Comparison of ENCODE assay signal across 6 cellular contexts in the genomic region with DNA sequence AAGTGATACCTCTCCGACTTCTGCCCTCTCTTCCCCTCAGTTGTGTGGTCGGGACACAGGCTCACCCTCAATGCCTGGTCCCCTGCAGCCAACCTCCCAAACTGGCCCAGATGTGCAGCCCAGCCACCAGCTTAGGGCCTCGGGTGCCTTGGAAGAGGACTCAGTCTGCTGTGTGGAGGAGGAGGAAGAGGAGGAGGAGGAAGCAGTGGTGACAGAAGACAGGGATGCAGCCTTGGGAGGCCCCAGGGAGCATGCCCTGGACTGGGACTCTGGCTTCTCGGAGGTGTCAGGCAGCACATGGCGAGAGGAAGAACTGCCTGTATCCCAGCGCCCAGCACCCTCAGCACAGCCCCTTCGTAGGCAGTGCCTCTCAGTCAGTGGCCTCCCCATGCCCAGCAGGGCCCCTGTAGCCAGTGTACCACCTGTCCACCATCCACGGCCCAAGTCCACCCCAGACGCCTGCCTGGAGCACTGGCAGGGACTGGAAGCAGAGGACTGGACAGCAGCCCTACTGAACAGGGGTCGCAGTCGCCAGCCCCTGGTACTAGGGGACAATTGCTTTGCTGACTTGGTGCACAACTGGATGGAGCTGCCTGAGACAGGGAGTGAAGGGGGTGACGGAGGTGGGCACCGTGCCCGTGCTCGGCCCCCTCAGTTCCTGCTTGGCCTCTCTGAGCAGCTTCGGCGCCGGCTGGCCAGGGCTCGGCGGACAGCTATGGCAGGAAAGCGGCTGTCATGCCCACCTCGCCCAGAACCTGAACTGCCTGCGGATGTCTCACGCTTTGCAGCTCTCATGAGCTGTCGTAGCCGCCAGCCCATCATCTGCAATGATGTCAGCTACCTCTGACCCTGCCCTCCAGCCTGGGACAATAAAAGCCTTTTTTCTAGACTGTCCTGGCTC. TPM values are rescaled to one million over a fixed set of nuclear protein-coding genes. Genes with fewer than 3 reads are reported as not detected.
A peak's percentile ranks its signal among the peaks of the same experiment; 100 is the strongest.
DNase-seq lines count a peak whose midpoint lies in the region; ATAC-seq and TF ChIP-seq lines count a peak whose summit lies in the region.

No MANE protein-coding gene starts in this region.

- peaks cover 25 to 45% of the 10 kb centered on the region in 2 donors for H3K4me1 ChIP-seq in thoracic aorta (ENCODE audit: control insufficient read depth in 1 of 2, low read depth in 2 of 2)

- DNase-seq in T-helper 2 cell treated with Interferon-gamma antibody and Interleukin-4, amounts not matched to agents 5 μg/mL and 100 μg/mL, for 36 hours (ENCODE audit: low spot score) = no peak
- DNase-seq in T-helper 2 cell (no peak), fibroblast of villous mesenchyme (ENCODE audit: low read depth) (no peak), thoracic aorta (ENCODE audit: low spot score) (no peak), NCI-H146 (lab: John Stamatoyannopoulos, UW) (no peak), NCI-H524 (lab: John Stamatoyannopoulos, UW) (no peak)

- peaks cover 29% of the 10 kb centered on the region for H3K4me1 Mint-ChIP-seq in T-helper 2 cell treated with Interferon-gamma antibody and Interleukin-4, amounts not matched to agents 5 μg/mL and 100 μg/mL, for 36 hours (ENCODE audit: low read depth)

- ATAC-seq in thoracic aorta (ENCODE audit: insufficient number of reproducible peaks, low FRiP score, low read depth) = no peak

- H3K9me3 ChIP-seq in thoracic aorta = no peaks in the 10 kb centered on the region

- peak overlapping the region; percentile 72 to 98 for H3K27ac ChIP-seq in thoracic aorta

- H3K4me3 Mint-ChIP-seq in T-helper 2 cell treated with Interferon-gamma antibody and Interleukin-4, amounts not matched to agents 5 μg/mL and 100 μg/mL, for 36 hours = peak overlapping the region; percentile 71

- H3K27ac Mint-ChIP-seq in T-helper 2 cell treated with Interferon-gamma antibody and Interleukin-4, amounts not matched to agents 5 μg/mL and 100 μg/mL, for 36 hours = peak overlapping the region; percentile 55

- no peak for TF ChIP-seq CTCF in fibroblast of villous mesenchyme (IDR thresholded peaks at IDR 0.05; ENCODE audit: insufficient read depth, low read depth, low read length)
- TF ChIP-seq CTCF in thoracic aorta (IDR thresholded peaks at IDR 0.05) = no peak

- no peaks in the 10 kb centered on the region for H3K27me3 ChIP-seq in thoracic aorta (replicated peaks; ENCODE audit: insufficient read depth)

- peaks cover 6% of the 10 kb centered on the region for H3K36me3 ChIP-seq in thoracic aorta

- H3K9me3 Mint-ChIP-seq in T-helper 2 cell treated with Interferon-gamma antibody and Interleukin-4, amounts not matched to agents 5 μg/mL and 100 μg/mL, for 36 hours = no peaks in the 10 kb centered on the region

- peak overlapping the region; percentile 93 for H3K4me3 ChIP-seq in fibroblast of villous mesenchyme (ENCODE audit: low read depth, low read length)
- peak overlapping the region; percentile 97 for H3K4me3 ChIP-seq in thoracic aorta

- peaks cover 10% of the 10 kb centered on the region for H3K36me3 Mint-ChIP-seq in T-helper 2 cell treated with Interferon-gamma antibody and Interleukin-4, amounts not matched to agents 5 μg/mL and 100 μg/mL, for 36 hours (ENCODE audit: low read depth)

- peaks cover 15% of the 10 kb centered on the region for H3K27me3 Mint-ChIP-seq in T-helper 2 cell treated with Interferon-gamma antibody and Interleukin-4, amounts not matched to agents 5 μg/mL and 100 μg/mL, for 36 hours (ENCODE audit: low read depth)

RNA-seq across cellular contexts. Expression of gene INKA1, which starts 1.3 kb away (rescaled TPM):
- total RNA-seq in fibroblast of villous mesenchyme = 4.7 and 11.0 TPM in 2 replicates
- 1 to 10 TPM; 6.4 to 9.2 TPM for total RNA-seq in thoracic aorta

RNA-seq across cellular contexts. Expression of gene CDHR4, which starts 4.7 kb away (rescaled TPM):
- total RNA-seq in fibroblast of villous mesenchyme = not detected in 2 replicates
- total RNA-seq in thoracic aorta = under 1 TPM in 1 of 2 donors, not detected in 1; 0.68 TPM

RNA-seq across cellular contexts. Expression of gene UBA7, which starts 9.4 kb away (rescaled TPM):
- total RNA-seq in fibroblast of villous mesenchyme = 44.0 and 48.0 TPM in 2 replicates
- 100 to 1,000 TPM in 1 of 2 donors, 10 to 100 TPM in 1; 74.1 to 119 TPM for total RNA-seq in thoracic aorta

RNA-seq across cellular contexts. Expression of gene IP6K1, which starts 18.0 kb away (rescaled TPM):
- total RNA-seq in fibroblast of villous mesenchyme (45.1 and 47.9 TPM in 2 replicates), thoracic aorta (10 to 100 TPM; 56.6 to 69.0 TPM)

RNA-seq across cellular contexts. Expression of gene TRAIP, which starts 52.0 kb away (rescaled TPM):
- total RNA-seq in fibroblast of villous mesenchyme = 3.0 and 3.5 TPM in 2 replicates
- 1 to 10 TPM; 2.3 to 3.2 TPM for total RNA-seq in thoracic aorta
